Comparison of ENCODE assay signal across 8 cellular contexts in genomic region chr2:32591669-32592463, GRCh38. TPM values are rescaled to one million over a fixed set of nuclear protein-coding genes. Genes with fewer than 3 reads are reported as not detected.
DNase-seq lines count a peak whose midpoint lies in the region; ATAC-seq and TF ChIP-seq lines count a peak whose summit lies in the region.

No MANE protein-coding gene starts in this region.

- H3K4me3 ChIP-seq in PC-3 (ENCODE audit: low read length): no peak overlapping the region
- H3K4me3 ChIP-seq in right lobe of liver: no peak overlapping the region

- no TSS peak for BruUV-seq in PC-3 (replicated peaks; lab: Mats Ljungman, UMichigan)

- ATAC-seq in GM18873 (IDR thresholded peaks at IDR 0.05; ENCODE audit: low FRiP score, unreplicated experiment): peak; percentile 86
- ATAC-seq in HG02852 (IDR thresholded peaks at IDR 0.05; ENCODE audit: unreplicated experiment): peak; percentile 70
- peak; percentile 43 for ATAC-seq in PC-3
- peak; percentile 24 to 47 (median 37) for ATAC-seq in right lobe of liver
- no peak for ATAC-seq in GM19455 (IDR thresholded peaks at IDR 0.05; ENCODE audit: unreplicated experiment)

- no peaks in the 10 kb centered on the region for H3K9me3 ChIP-seq in PC-3 (ENCODE audit: low read length)
- H3K9me3 ChIP-seq in right lobe of liver: no peaks in the 10 kb centered on the region

- H3K36me3 ChIP-seq in PC-3 (ENCODE audit: low read depth, low read length) (no peaks in the 10 kb centered on the region), right lobe of liver (no peaks in the 10 kb centered on the region)

- no peak overlapping the region for H3K4me2 ChIP-seq in PC-3 (ENCODE audit: low read length)

- H3K27me3 ChIP-seq in PC-3 (ENCODE audit: low read length): no peaks in the 10 kb centered on the region
- H3K27me3 ChIP-seq in right lobe of liver: no peaks in the 10 kb centered on the region

- H2AFZ ChIP-seq in PC-3 (ENCODE audit: low read length): no peak overlapping the region

- intact Hi-C loops in PC-3 (cut with micrococcal nuclease): no loop called here
- intact Hi-C loops in right lobe of liver (cut with DNase I): no loop called here

- DNase-seq in PC-3: peak; percentile 4
- DNase-seq in right lobe of liver: no peak
- no peak for DNase-seq in foreskin melanocyte
- DNase-seq in GM10248 (ENCODE audit: extremely low spot score): no peak
- no peak for DNase-seq in 8988T

- no peaks in the 10 kb centered on the region for H3K79me2 ChIP-seq in PC-3 (ENCODE audit: low read length)

- no peaks in the 10 kb centered on the region for H3K9me2 ChIP-seq in PC-3 (replicated peaks; ENCODE audit: low read length)

- TF ChIP-seq POLR2A in right lobe of liver (IDR thresholded peaks at IDR 0.05): no peak

- H3F3A ChIP-seq in PC-3 (ENCODE audit: low read length, unreplicated experiment): no peaks in the 10 kb centered on the region

- TF ChIP-seq CTCF in PC-3 (conservative IDR thresholded peaks at IDR 0.05; ENCODE audit: low read depth, low read length) (no peak), right lobe of liver (IDR thresholded peaks at IDR 0.05) (no peak), GM10248 (IDR thresholded peaks at IDR 0.05; ENCODE audit: control extremely low read depth, extremely low read depth, low read depth, missing control alignments) (no peak)

- no peak overlapping the region for H3K9ac ChIP-seq in PC-3 (ENCODE audit: low read length)

- POLR2A ChIA-PET in PC-3 (lab: Charles Lee; ENCODE audit: unreplicated experiment) (no interaction called here), GM10248 (lab: Yijun Ruan, JAX) (no interaction called here)

- 55% methylated on average over 3 of the region's 3 CpGs for WGBS in right lobe of liver (ENCODE audit: insufficient coverage, low coverage, low lambda C conversion rate, missing lambda C conversion rate)

- H4K20me1 ChIP-seq in PC-3 (ENCODE audit: low read length): no peaks in the 10 kb centered on the region

- CTCF ChIA-PET in PC-3 (lab: Charles Lee) (no interaction called here), GM10248 (lab: Yijun Ruan, JAX) (interaction anchor here (1.0 to 1.5 kb wide), 2 partner anchors 9 to 10 kb away, joined by 3 to 4 read pairs; no protein-coding TSS in a partner anchor)

- H3K4me1 ChIP-seq in PC-3 (ENCODE audit: insufficient read depth, low read length) (no peaks in the 10 kb centered on the region), right lobe of liver (no peaks in the 10 kb centered on the region)

- H3K27ac ChIP-seq in PC-3 (ENCODE audit: low read length) (no peak overlapping the region), right lobe of liver (no peak overlapping the region)

RNA-seq across cellular contexts. Expression of gene TTC27, which starts 36.0 kb away (rescaled TPM):
- total RNA-seq in PC-3 (2014; rRNA removed) (33.0 and 33.5 TPM in 2 replicates), right lobe of liver (1 to 10 TPM; 6.8 to 9.5 (median 7.3) TPM)
